40 cellular contexts compared by ENCODE assay signal in the genomic region with DNA sequence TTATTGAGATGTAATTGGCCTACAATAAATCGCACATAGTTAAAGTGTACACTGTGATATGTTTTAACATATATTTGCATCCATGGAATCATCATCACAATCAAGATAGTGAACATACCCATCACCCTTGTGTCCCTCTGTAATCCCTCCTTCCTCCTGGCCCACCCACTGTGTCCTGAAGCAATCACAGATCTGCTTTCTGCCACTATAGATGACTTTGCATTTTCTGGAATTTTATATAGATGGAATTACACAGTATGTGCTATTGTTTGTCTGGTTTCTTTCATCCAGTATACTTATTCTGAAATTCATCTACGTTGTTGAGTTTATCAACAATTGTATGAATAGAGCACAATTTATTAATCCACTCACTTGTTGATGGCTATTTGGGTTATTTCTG.
"Had no signal": no experiment of that assay in that cellular context is flagged by ENCODE, and none has a peak within 500 bp of the region (broad histone marks: within the 10 kb centered on the region; RNA-seq: fewer than 3 reads in every experiment).

No MANE protein-coding gene starts in this region.

- H3K4me3 ChIP-seq: adrenal gland, ascending aorta, body of pancreas, breast epithelium, cardiac muscle cell had no signal

- H3K27me3 ChIP-seq: adrenal gland, ascending aorta, body of pancreas, brain microvascular endothelial cell, breast epithelium, cardiac muscle cell had no signal

- H3K36me3 ChIP-seq: adrenal gland, ascending aorta, brain microvascular endothelial cell, breast epithelium, cardiac muscle cell had no signal

- H3K27me3 Mint-ChIP-seq: brain had no signal

- H3K4me1 ChIP-seq: adrenal gland, ascending aorta, body of pancreas, breast epithelium had no signal

- H3K36me3 Mint-ChIP-seq: activated naive CD4-positive, alpha-beta T cell treated with anti-CD3 and anti-CD28 coated beads, Interleukin-2, amount 10 ng/mL, durations not matched to agents 7 days and 5 days; activated naive CD4-positive, alpha-beta T cell treated with anti-CD3 and anti-CD28 coated beads, Interleukin-2, amount 50 U/mL, for 24 hours; activated naive CD4-positive, alpha-beta T cell treated with anti-CD3 and anti-CD28 coated beads, Interleukin-2, amount 50 U/mL, for 72 hours; activated naive CD8-positive, alpha-beta T cell; activated naive CD8-positive, alpha-beta T cell treated with anti-CD3 and anti-CD28 coated beads for 36 hours; activated naive CD8-positive, alpha-beta T cell treated with anti-CD3 and anti-CD28 coated beads, Interleukin-2, amount 10 ng/mL, durations not matched to agents 7 days and 5 days; brain had no signal

- ATAC-seq: activated naive CD4-positive, alpha-beta T cell treated with anti-CD3 and anti-CD28 coated beads, Interleukin-2, amount 50 U/mL, for 72 hours; activated naive CD8-positive, alpha-beta T cell treated with anti-CD3 and anti-CD28 coated beads, Interleukin-2, amount 50 U/mL, for 24 hours; activated T-cell treated with anti-CD3 and anti-CD28 coated beads, Interleukin-2, amount 50 U/mL, for 4 hours; activated T-cell treated with anti-CD3 and anti-CD28 coated beads, Interleukin-2, amount 50 U/mL, for 72 hours; activated T-helper 17 cell treated with anti-CD3 and anti-CD28 coated beads, Interleukin-2, amount 50 U/mL, for 72 hours; body of pancreas had no signal

- H3K9me3 Mint-ChIP-seq: activated naive CD4-positive, alpha-beta T cell treated with anti-CD3 and anti-CD28 coated beads for 36 hours; activated naive CD4-positive, alpha-beta T cell treated with anti-CD3 and anti-CD28 coated beads, Interleukin-2, amount 10 ng/mL, durations not matched to agents 7 days and 5 days; activated naive CD4-positive, alpha-beta T cell treated with anti-CD3 and anti-CD28 coated beads, Interleukin-2, amount 50 U/mL, for 24 hours; activated naive CD4-positive, alpha-beta T cell treated with anti-CD3 and anti-CD28 coated beads, Interleukin-2, amount 50 U/mL, for 72 hours; activated naive CD8-positive, alpha-beta T cell treated with anti-CD3 and anti-CD28 coated beads for 36 hours; activated naive CD8-positive, alpha-beta T cell treated with anti-CD3 and anti-CD28 coated beads, Interleukin-2, amount 10 ng/mL, durations not matched to agents 7 days and 5 days; activated naive CD8-positive, alpha-beta T cell treated with anti-CD3 and anti-CD28 coated beads, Interleukin-2, amount 50 U/mL, for 24 hours; activated T-cell treated with anti-CD3 and anti-CD28 coated beads, Interleukin-2, amount 50 U/mL, for 24 hours; activated T-cell treated with anti-CD3 and anti-CD28 coated beads, Interleukin-2, amount 50 U/mL, for 4 hours; activated T-cell treated with anti-CD3 and anti-CD28 coated beads, Interleukin-2, amount 50 U/mL, for 72 hours; activated T-helper 1 cell treated with anti-CD3 and anti-CD28 coated beads, Interleukin-12 subunit alpha, Interleukin-12 subunit beta, Interleukin-2, Interleukin-4 antibody, amounts not matched to agents 30 ng/mL and 10 ng/mL and 1 ng/mL, durations not matched to agents 14 hours and 24 hours and 36 hours; activated T-helper 17 cell treated with anti-CD3 and anti-CD28 coated beads, Interleukin-2, amount 50 U/mL, for 72 hours; activated T-helper 2 cell treated with anti-CD3 and anti-CD28 coated beads, Interferon-gamma antibody, Interleukin-2, Interleukin-4, amounts not matched to agents 10 μg/mL and 5 μg/mL and 100 μg/mL, durations not matched to agents 14 hours and 24 hours and 36 hours; central memory CD8-positive, alpha-beta T cell had no signal

- H3K9me3 ChIP-seq: adrenal gland, ascending aorta, body of pancreas, breast epithelium had no signal

- DNase-seq: activated effector memory CD4-positive, alpha-beta T cell treated with anti-CD3 and anti-CD28 coated beads, Interleukin-2, amount 50 U/mL, for 16 hours; activated effector memory CD4-positive, alpha-beta T cell treated with Interleukin-2 at 50 U/mL for 16 hours; activated gamma-delta T cell; activated gamma-delta T cell treated with Interleukin-2 at 50 U/mL for 16 hours; activated naive CD4-positive, alpha-beta T cell; activated naive CD4-positive, alpha-beta T cell treated with anti-CD3 and anti-CD28 coated beads for 36 hours; activated naive CD4-positive, alpha-beta T cell treated with anti-CD3 and anti-CD28 coated beads, Interleukin-2, amount 10 ng/mL, durations not matched to agents 7 days and 5 days; activated naive CD4-positive, alpha-beta T cell treated with anti-CD3 and anti-CD28 coated beads, Interleukin-2, amount 50 U/mL, for 16 hours; activated naive CD4-positive, alpha-beta T cell treated with Interleukin-2 at 50 U/mL for 16 hours; activated naive CD8-positive, alpha-beta T cell treated with anti-CD3 and anti-CD28 coated beads for 36 hours; activated naive CD8-positive, alpha-beta T cell treated with anti-CD3 and anti-CD28 coated beads, Interleukin-2, amount 10 ng/mL, durations not matched to agents 7 days and 5 days; activated naive CD8-positive, alpha-beta T cell treated with anti-CD3 and anti-CD28 coated beads, Interleukin-2, amount 50 U/mL, for 24 hours; activated T-cell treated with anti-CD3 and anti-CD28 coated beads, Interleukin-2, amount 50 U/mL, for 1 hour; activated T-cell treated with anti-CD3 and anti-CD28 coated beads, Interleukin-2, amount 50 U/mL, for 24 hours; activated T-cell treated with anti-CD3 and anti-CD28 coated beads, Interleukin-2, amount 50 U/mL, for 4 hours; activated T-cell treated with anti-CD3 and anti-CD28 coated beads, Interleukin-2, amount 50 U/mL, for 48 hours; activated T-cell treated with anti-CD3 and anti-CD28 coated beads, Interleukin-2, amount 50 U/mL, for 72 hours; adrenal gland; amniotic stem cell; amygdala; anterior cingulate cortex; aorta; body of pancreas; brain microvascular endothelial cell; caudate nucleus; central memory CD4-positive, alpha-beta T cell; cerebellar nuclear complex had no signal

- H3K4me1 Mint-ChIP-seq: activated naive CD4-positive, alpha-beta T cell treated with anti-CD3 and anti-CD28 coated beads, Interleukin-2, amount 10 ng/mL, durations not matched to agents 7 days and 5 days; activated naive CD4-positive, alpha-beta T cell treated with anti-CD3 and anti-CD28 coated beads, Interleukin-2, amount 50 U/mL, for 24 hours; activated naive CD8-positive, alpha-beta T cell treated with anti-CD3 and anti-CD28 coated beads for 36 hours; activated naive CD8-positive, alpha-beta T cell treated with anti-CD3 and anti-CD28 coated beads, Interleukin-2, amount 10 ng/mL, durations not matched to agents 7 days and 5 days; activated naive CD8-positive, alpha-beta T cell treated with anti-CD3 and anti-CD28 coated beads, Interleukin-2, amount 50 U/mL, for 24 hours; activated T-helper 17 cell treated with anti-CD3 and anti-CD28 coated beads, Interleukin-2, amount 50 U/mL, for 72 hours; central memory CD8-positive, alpha-beta T cell had no signal

- FAIRE-seq: astrocyte, bronchial epithelial cell had no signal

- H3K27ac Mint-ChIP-seq: activated naive CD4-positive, alpha-beta T cell treated with anti-CD3 and anti-CD28 coated beads for 36 hours; activated naive CD4-positive, alpha-beta T cell treated with anti-CD3 and anti-CD28 coated beads, Interleukin-2, amount 10 ng/mL, durations not matched to agents 7 days and 5 days; activated naive CD4-positive, alpha-beta T cell treated with anti-CD3 and anti-CD28 coated beads, Interleukin-2, amount 50 U/mL, for 24 hours; activated naive CD4-positive, alpha-beta T cell treated with anti-CD3 and anti-CD28 coated beads, Interleukin-2, amount 50 U/mL, for 72 hours; activated naive CD8-positive, alpha-beta T cell; activated naive CD8-positive, alpha-beta T cell treated with anti-CD3 and anti-CD28 coated beads for 36 hours; activated naive CD8-positive, alpha-beta T cell treated with anti-CD3 and anti-CD28 coated beads, Interleukin-2, amount 10 ng/mL, durations not matched to agents 7 days and 5 days; activated naive CD8-positive, alpha-beta T cell treated with anti-CD3 and anti-CD28 coated beads, Interleukin-2, amount 50 U/mL, for 24 hours; activated T-cell treated with anti-CD3 and anti-CD28 coated beads, Interleukin-2, amount 50 U/mL, for 24 hours; activated T-cell treated with anti-CD3 and anti-CD28 coated beads, Interleukin-2, amount 50 U/mL, for 72 hours; activated T-helper 1 cell treated with anti-CD3 and anti-CD28 coated beads, Interleukin-12 subunit alpha, Interleukin-12 subunit beta, Interleukin-2, Interleukin-4 antibody, amounts not matched to agents 30 ng/mL and 10 ng/mL and 1 ng/mL, durations not matched to agents 14 hours and 24 hours and 36 hours; activated T-helper 17 cell treated with anti-CD3 and anti-CD28 coated beads, Interleukin-2, amount 50 U/mL, for 72 hours; activated T-helper 2 cell treated with anti-CD3 and anti-CD28 coated beads, Interferon-gamma antibody, Interleukin-2, Interleukin-4, amounts not matched to agents 10 μg/mL and 5 μg/mL and 100 μg/mL, durations not matched to agents 14 hours and 24 hours and 36 hours had no signal

- H3K4me3 Mint-ChIP-seq: activated naive CD4-positive, alpha-beta T cell treated with anti-CD3 and anti-CD28 coated beads for 36 hours; activated naive CD4-positive, alpha-beta T cell treated with anti-CD3 and anti-CD28 coated beads, Interleukin-2, amount 10 ng/mL, durations not matched to agents 7 days and 5 days; activated naive CD4-positive, alpha-beta T cell treated with anti-CD3 and anti-CD28 coated beads, Interleukin-2, amount 50 U/mL, for 24 hours; activated naive CD8-positive, alpha-beta T cell; activated naive CD8-positive, alpha-beta T cell treated with anti-CD3 and anti-CD28 coated beads for 36 hours; activated naive CD8-positive, alpha-beta T cell treated with anti-CD3 and anti-CD28 coated beads, Interleukin-2, amount 10 ng/mL, durations not matched to agents 7 days and 5 days; activated naive CD8-positive, alpha-beta T cell treated with anti-CD3 and anti-CD28 coated beads, Interleukin-2, amount 50 U/mL, for 24 hours; activated T-cell treated with anti-CD3 and anti-CD28 coated beads, Interleukin-2, amount 50 U/mL, for 24 hours; activated T-cell treated with anti-CD3 and anti-CD28 coated beads, Interleukin-2, amount 50 U/mL, for 4 hours; activated T-cell treated with anti-CD3 and anti-CD28 coated beads, Interleukin-2, amount 50 U/mL, for 72 hours; activated T-helper 1 cell treated with anti-CD3 and anti-CD28 coated beads, Interleukin-12 subunit alpha, Interleukin-12 subunit beta, Interleukin-2, Interleukin-4 antibody, amounts not matched to agents 30 ng/mL and 10 ng/mL and 1 ng/mL, durations not matched to agents 14 hours and 24 hours and 36 hours; activated T-helper 17 cell treated with anti-CD3 and anti-CD28 coated beads, Interleukin-2, amount 50 U/mL, for 72 hours; brain; central memory CD8-positive, alpha-beta T cell had no signal

- H3K27ac ChIP-seq: adrenal gland, ascending aorta, body of pancreas, brain microvascular endothelial cell, breast epithelium, cardiac muscle cell had no signal
